ENCODE assay signal across 7 cellular contexts in genomic region chr4:109432676-109433075, GRCh38. TPM values are rescaled to one million over a fixed set of nuclear protein-coding genes. Genes with fewer than 3 reads are reported as not detected.
DNase-seq lines count a peak whose midpoint lies in the region; ATAC-seq, FAIRE-seq and TF ChIP-seq lines count a peak whose summit lies in the region.

No MANE protein-coding gene starts in this region.

- no peak for ATAC-seq in T-cell (replicated peaks in 1 of 4)

- no peak overlapping the region for H2AK5ac ChIP-seq in trophoblast cell (ENCODE audit: low read length)

- H4K12ac ChIP-seq in trophoblast cell (ENCODE audit: low read depth, low read length): no peak overlapping the region

- no peak for TF ChIP-seq POLR2A in GM12892 (IDR thresholded peaks at IDR 0.05; ENCODE audit: low read depth, low read length)

- no peak overlapping the region for H2BK5ac ChIP-seq in trophoblast cell (ENCODE audit: low read depth, low read length, poor library complexity)

- no CpG with 5 or more reads among the region's 3 CpGs for WGBS in trophoblast cell (ENCODE audit: extremely low coverage, insufficient coverage, insufficient read length)

- POLR2A ChIA-PET in T-cell (lab: Charles Lee): interaction anchor here (0.5 to 0.8 kb wide), 3 partner anchors 19 to 130 kb away, joined by 3 read pairs; no protein-coding TSS in a partner anchor

- H2BK12ac ChIP-seq in trophoblast cell (ENCODE audit: low read length): no peak overlapping the region

- H3K36me3 ChIP-seq in H7 (replicated peaks; ENCODE audit: control insufficient read depth, insufficient read depth, low read length) (no peaks in the 10 kb centered on the region), fibroblast of lung (ENCODE audit: control insufficient read depth, insufficient read depth, low read length) (no peaks in the 10 kb centered on the region), trophoblast cell (ENCODE audit: control insufficient read depth in 1 of 2, insufficient read depth in 2 of 2, low read length in 2 of 2) (peaks cover 2 to 3% of the 10 kb centered on the region in 2 experiments)

- no peak overlapping the region for H4K8ac ChIP-seq in trophoblast cell (ENCODE audit: low read depth, low read length)

- H3K9me3 ChIP-seq in fibroblast of lung (ENCODE audit: control insufficient read depth, insufficient read depth, low read depth, low read length) (no peaks in the 10 kb centered on the region), trophoblast cell (ENCODE audit: insufficient read depth, low read depth, low read length) (no peaks in the 10 kb centered on the region)

- no peak for DNase-seq in H7
- no peak for DNase-seq in T-cell
- peak; percentile 65 to 83 for DNase-seq in fibroblast of lung (ENCODE audit: low read depth in 2 of 2)
- peak; percentile 56 to 81 for DNase-seq in trophoblast cell
- DNase-seq in SHP77 treated with DMSO at 0.1 percent for 48 hours (lab: John Stamatoyannopoulos, UW): no peak
- no peak for DNase-seq in GM12892 (ENCODE audit: insufficient read length)
- DNase-seq in globus pallidus (ENCODE audit: low spot score): no peak

- peaks cover 45% of the 10 kb centered on the region in 3 donors for H3K4me1 Mint-ChIP-seq in T-cell

- H3K9me3 Mint-ChIP-seq in T-cell: no peaks in the 10 kb centered on the region

- no peak overlapping the region for H4K91ac ChIP-seq in trophoblast cell (ENCODE audit: low read depth, low read length)

- TF ChIP-seq CTCF in fibroblast of lung (conservative IDR thresholded peaks at IDR 0.05 in 1 of 2, IDR thresholded peaks at IDR 0.05 in 1 of 2; ENCODE audit: low read depth in 1 of 2, low read length in 2 of 2): no peak

- peak overlapping the region; percentile 77 to 82 (median 79) for H3K4me3 Mint-ChIP-seq in T-cell

- peaks cover 6% of the 10 kb centered on the region for H4K20me1 ChIP-seq in fibroblast of lung (ENCODE audit: control insufficient read depth, extremely low read depth, insufficient read depth, low read length)

- H3K4me3 ChIP-seq in H7 (ENCODE audit: insufficient read depth, low read depth, low read length) (peak overlapping the region; percentile 76), fibroblast of lung (replicated peaks in 1 of 4; ENCODE audit: control extremely low read depth in 1 of 4, insufficient read depth in 1 of 4, low read depth in 3 of 4, low read length in 4 of 4) (peak overlapping the region; percentile 48 to 89 (median 79)), trophoblast cell (ENCODE audit: low read depth, low read length) (no peak overlapping the region)

- H3K27ac ChIP-seq in fibroblast of lung (ENCODE audit: insufficient read depth, low read length) (peak overlapping the region; percentile 73), trophoblast cell (ENCODE audit: low read depth, low read length) (peak overlapping the region; percentile 88)

- H2BK120ac ChIP-seq in trophoblast cell (ENCODE audit: insufficient read depth, low read length, poor library complexity): no peak overlapping the region

- H3K4ac ChIP-seq in trophoblast cell (ENCODE audit: low read depth, low read length): no peak overlapping the region

- H3K4me1 ChIP-seq in fibroblast of lung (ENCODE audit: control insufficient read depth, extremely low read depth, insufficient read depth, low read length) (peaks cover 8% of the 10 kb centered on the region), trophoblast cell (ENCODE audit: control insufficient read depth in 1 of 2, insufficient read depth in 2 of 2, low read length in 2 of 2) (peaks cover 0 to 5% of the 10 kb centered on the region in 2 experiments)

- H3K27me3 ChIP-seq in H7 (ENCODE audit: control insufficient read depth, insufficient read depth, low read length) (no peaks in the 10 kb centered on the region), fibroblast of lung (ENCODE audit: control insufficient read depth, insufficient read depth, low read length) (no peaks in the 10 kb centered on the region), trophoblast cell (ENCODE audit: insufficient read depth, low read length) (no peaks in the 10 kb centered on the region)

- peaks cover 10% of the 10 kb centered on the region for H3K36me3 Mint-ChIP-seq in T-cell

- peak overlapping the region; percentile 82 to 92 for H3K27ac Mint-ChIP-seq in T-cell

- H3K14ac ChIP-seq in trophoblast cell (ENCODE audit: low read length): no peak overlapping the region

- H3K9ac ChIP-seq in fibroblast of lung (ENCODE audit: insufficient read depth, low read length): peak overlapping the region; percentile 62
- no peak overlapping the region for H3K9ac ChIP-seq in trophoblast cell (ENCODE audit: low read length)

- H2AFZ ChIP-seq in fibroblast of lung (ENCODE audit: low read length) (peak overlapping the region; percentile 22), trophoblast cell (ENCODE audit: insufficient read depth, low read length, poor library complexity) (no peak overlapping the region)

- H3K23ac ChIP-seq in trophoblast cell (ENCODE audit: low read length): no peak overlapping the region

- no peak overlapping the region for H3K18ac ChIP-seq in trophoblast cell (ENCODE audit: low read length)

- H3K79me2 ChIP-seq in fibroblast of lung (ENCODE audit: control insufficient read depth, insufficient read depth, low read length) (peaks cover 36% of the 10 kb centered on the region), trophoblast cell (ENCODE audit: control insufficient read depth, insufficient read depth, low read length, poor library complexity) (peaks cover 30% of the 10 kb centered on the region)

- no peaks in the 10 kb centered on the region for H3K27me3 Mint-ChIP-seq in T-cell

- CTCF ChIA-PET in T-cell (lab: Charles Lee): interaction anchor here (0.5 to 3.1 kb wide), 23 partner anchors 8 to 1574 kb away, joined by 3 to 10 read pairs (median 4); partner anchors contain the start of genes MCUB (in 1 of the 2), PLA2G12A (in 1 of the 2) and RRH (in 1 of the 2)

- H3K79me1 ChIP-seq in trophoblast cell (ENCODE audit: low read length): peaks cover 9% of the 10 kb centered on the region

- no peak for FAIRE-seq in GM12892 (lab: Jason Lieb, UNC)

- peak overlapping the region; percentile 36 for H3K4me2 ChIP-seq in fibroblast of lung (ENCODE audit: extremely low read depth, insufficient read depth, low read length)
- peak overlapping the region; percentile 81 for H3K4me2 ChIP-seq in trophoblast cell (ENCODE audit: low read length)

RNA-seq across cellular contexts. Expression of gene SEC24B, which starts 0.9 kb away (rescaled TPM):
- total RNA-seq in H7 (2014; rRNA removed; shearing (Covaris generic)): 21.4 and 21.7 TPM in 2 replicates
- total RNA-seq in T-cell (10 to 100 TPM; 28.8 to 38.6 (median 32.6) TPM), fibroblast of lung (12.1 and 16.3 TPM in 2 replicates)
- 42.6 and 47.9 TPM in 2 replicates for polyA plus RNA-seq in fibroblast of lung
- 17.5 and 19.1 TPM in 2 replicates for polyA plus RNA-seq in fibroblast of lung (2012)
- 42.3 and 59.3 TPM in 2 replicates for polyA minus RNA-seq in fibroblast of lung (ENCODE audit: low replicate concordance)
- 24.1 and 24.9 TPM in 2 replicates for polyA plus RNA-seq in trophoblast cell (2013)
- 13.5 TPM for polyA plus RNA-seq in GM12892 (2012; ENCODE audit: missing spikeins)

Comparison
In these comparisons a context has a peak if more than half of its experiments do, and no peak if none do; other contexts are left out.
1. DNase-seq: peak in fibroblast of lung (2 of 2) and trophoblast cell (2 of 2); none in H7 (single experiment), T-cell (0 of 34), SHP77 treated with DMSO at 0.1 percent for 48 hours (single experiment), GM12892 (single experiment) and globus pallidus (single experiment).